In the genomic region with DNA sequence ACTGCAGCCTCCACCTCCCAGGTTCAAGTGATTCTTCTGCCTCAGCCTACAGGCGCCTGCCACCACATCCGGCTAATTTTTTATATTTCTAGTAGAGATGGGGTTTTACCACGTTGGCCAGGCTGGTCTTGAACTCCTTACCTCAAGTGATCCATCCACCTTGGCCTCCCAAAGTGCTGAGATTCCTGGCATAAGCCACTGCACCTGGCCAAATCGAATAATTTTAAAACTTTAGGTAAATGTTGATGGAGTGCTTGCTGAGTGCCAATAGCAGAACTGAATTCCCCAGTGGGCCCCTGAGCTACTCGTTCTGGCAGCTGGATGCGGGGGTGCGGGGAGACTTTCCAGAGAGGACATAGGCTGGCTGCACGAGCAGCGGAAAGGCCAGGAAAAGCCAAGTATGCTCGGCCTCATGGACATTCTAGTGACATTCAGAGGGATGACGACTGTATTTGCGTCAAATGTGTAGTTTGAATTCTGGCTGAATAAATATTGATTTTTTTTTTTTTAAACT, we compare ENCODE assay signal across 9 cellular contexts. TPM values are rescaled to one million over a fixed set of nuclear protein-coding genes. Genes with fewer than 3 reads are reported as not detected.
DNase-seq lines count a peak whose midpoint lies in the region; ATAC-seq and TF ChIP-seq lines count a peak whose summit lies in the region.
"Had no signal": no experiment of that assay in that cellular context is flagged by ENCODE, and none has a peak within 500 bp of the region (broad histone marks: within the 10 kb centered on the region; RNA-seq: fewer than 3 reads in every experiment).

No MANE protein-coding gene starts in this region.

- DNase-seq in CD4-positive, alpha-beta T cell = no peak
- DNase-seq in SHP77 treated with DMSO at 0.1 percent for 48 hours (lab: John Stamatoyannopoulos, UW) = peak; percentile 87
- DNase-seq in fibroblast of villous mesenchyme (ENCODE audit: low read depth) = peak; percentile 40
- no peak for DNase-seq in NK-92 (lab: John Stamatoyannopoulos, UW; ENCODE audit: unreplicated experiment)
- no peak for DNase-seq in activated CD4-positive, CD25-positive, alpha-beta regulatory T cell (lab: John Stamatoyannopoulos, UW)
- DNase-seq: SIG-M5 had no signal

- no peak overlapping the region for H3K4me2 ChIP-seq in parathyroid adenoma (ENCODE audit: low read length)

- POLR2A ChIA-PET in CD4-positive, alpha-beta T cell (lab: Charles Lee) = interaction anchor here (0.9 to 2.3 kb wide), 7 partner anchors 16 to 337 kb away, joined by 3 to 21 read pairs (median 5); partner anchors contain the start of genes AJM1, EDF1, RABL6 and TRAF2

- no peak for TF ChIP-seq CTCF in CD4-positive, alpha-beta T cell (IDR thresholded peaks at IDR 0.05)
- TF ChIP-seq CTCF in fibroblast of villous mesenchyme (IDR thresholded peaks at IDR 0.05; ENCODE audit: insufficient read depth, low read depth, low read length) = no peak
- no peak for TF ChIP-seq CTCF in parathyroid adenoma (IDR thresholded peaks at IDR 0.05)

- no peaks in the 10 kb centered on the region for H3K9me3 ChIP-seq in CD4-positive, alpha-beta T cell (ENCODE audit: control insufficient read depth, low read length)
- no peaks in the 10 kb centered on the region for H3K9me3 ChIP-seq in parathyroid adenoma (ENCODE audit: control insufficient read depth, low read length)

- H3K79me2 ChIP-seq in parathyroid adenoma = no peaks in the 10 kb centered on the region

- H3K9ac ChIP-seq in parathyroid adenoma = no peak overlapping the region

- H3K36me3 ChIP-seq in parathyroid adenoma (ENCODE audit: control insufficient read depth, insufficient read depth, low read length) = no peaks in the 10 kb centered on the region

- peaks cover 54% of the 10 kb centered on the region for H3K36me3 Mint-ChIP-seq in CD4-positive, alpha-beta T cell (ENCODE audit: low read depth)

- no peak overlapping the region for H2AFZ ChIP-seq in parathyroid adenoma

- no peak overlapping the region for H3K4me3 Mint-ChIP-seq in CD4-positive, alpha-beta T cell

- peaks cover 35% of the 10 kb centered on the region for H3K4me1 Mint-ChIP-seq in CD4-positive, alpha-beta T cell (ENCODE audit: low read depth)

- H3K27me3 Mint-ChIP-seq in CD4-positive, alpha-beta T cell = no peaks in the 10 kb centered on the region

- no peaks in the 10 kb centered on the region for H3K27me3 ChIP-seq in CD4-positive, alpha-beta T cell (ENCODE audit: control insufficient read depth, insufficient read depth, low read length)
- no peaks in the 10 kb centered on the region for H3K27me3 ChIP-seq in parathyroid adenoma (ENCODE audit: control insufficient read depth, insufficient read depth, low read length)

- intact Hi-C loops in CD4-positive, alpha-beta T cell (cut with DNase I, micrococcal nuclease) = loop anchor here (2.0 to 10.0 kb wide), 2 partner anchors 16 to 98 kb away; partner anchors contain the start of genes TRAF2 (in 2 of the 2) and RABL6 (in 1 of the 2)

- H3K27ac ChIP-seq in CD4-positive, alpha-beta T cell (ENCODE audit: low read depth, low read length) = peak overlapping the region; percentile 94
- H3K27ac ChIP-seq in parathyroid adenoma = peak overlapping the region; percentile 51

- H3K27ac Mint-ChIP-seq in CD4-positive, alpha-beta T cell = peak overlapping the region; percentile 91

- CTCF ChIA-PET in CD4-positive, alpha-beta T cell (lab: Charles Lee) = interaction anchor here (0.9 to 2.7 kb wide), 5 partner anchors 17 to 143 kb away, joined by 5 to 14 read pairs (median 6); partner anchors contain the start of genes AJM1, NPDC1 and TRAF2

- no peak overlapping the region for H3K4me3 ChIP-seq in fibroblast of villous mesenchyme (ENCODE audit: low read depth, low read length)
- H3K4me3 ChIP-seq in parathyroid adenoma (ENCODE audit: low read depth, low read length) = no peak overlapping the region

- ATAC-seq in CD4-positive, alpha-beta T cell (ENCODE audit: poor library complexity) = no peak
- no peak for ATAC-seq in GM19397 (IDR thresholded peaks at IDR 0.05; ENCODE audit: unreplicated experiment)
- no peak for ATAC-seq in GM21367 (IDR thresholded peaks at IDR 0.05; ENCODE audit: unreplicated experiment)

- peaks cover 6% of the 10 kb centered on the region for H3K4me1 ChIP-seq in parathyroid adenoma

- no peaks in the 10 kb centered on the region for H3K9me3 Mint-ChIP-seq in CD4-positive, alpha-beta T cell

RNA-seq across cellular contexts. Expression of gene TRAF2, which starts 16.8 kb away (rescaled TPM):
- total RNA-seq in CD4-positive, alpha-beta T cell = 10 to 100 TPM; 10.6 to 11.6 TPM
- total RNA-seq in fibroblast of villous mesenchyme = 11.0 and 16.8 TPM in 2 replicates

RNA-seq across cellular contexts. Expression of gene EDF1, which starts 37.0 kb away (rescaled TPM):
- 100 to 1,000 TPM; 215 to 220 TPM for total RNA-seq in CD4-positive, alpha-beta T cell
- 146 and 163 TPM in 2 replicates for total RNA-seq in fibroblast of villous mesenchyme

RNA-seq across cellular contexts. Expression of gene FBXW5, which starts 41.4 kb away (rescaled TPM):
- 10 to 100 TPM; 41.0 to 41.7 TPM for total RNA-seq in CD4-positive, alpha-beta T cell
- 104 and 115 TPM in 2 replicates for total RNA-seq in fibroblast of villous mesenchyme

RNA-seq across cellular contexts. Expression of gene C8G, which starts 41.9 kb away (rescaled TPM):
- total RNA-seq in CD4-positive, alpha-beta T cell = not detected
- 0.86 TPM in 1 of 2 replicates, not detected in the other for total RNA-seq in fibroblast of villous mesenchyme

RNA-seq across cellular contexts. Expression of gene LCN12, which starts 49.0 kb away (rescaled TPM):
- total RNA-seq in CD4-positive, alpha-beta T cell = 1 to 10 TPM; 1.3 to 1.5 TPM
- 0.86 TPM in 1 of 2 replicates, not detected in the other for total RNA-seq in fibroblast of villous mesenchyme

Comparison
In these comparisons a context has a peak if more than half of its experiments do, and no peak if none do; other contexts are left out.
1. DNase-seq: peak in SHP77 treated with DMSO at 0.1 percent for 48 hours (single experiment) and fibroblast of villous mesenchyme (single experiment); none in CD4-positive, alpha-beta T cell (0 of 10), NK-92 (single experiment) and activated CD4-positive, CD25-positive, alpha-beta regulatory T cell (0 of 4).